Comparison of ENCODE assay signal across 23 cellular contexts in genomic region chr6:36636283-36636682, GRCh38. TPM values are rescaled to one million over a fixed set of nuclear protein-coding genes. Genes with fewer than 3 reads are reported as not detected.
A peak's percentile ranks its signal among the peaks of the same experiment; 100 is the strongest.
DNase-seq lines count a peak whose midpoint lies in the region; ATAC-seq and TF ChIP-seq lines count a peak whose summit lies in the region.
"Had no signal": no experiment of that assay in that cellular context is flagged by ENCODE, and none has a peak within 500 bp of the region (broad histone marks: within the 10 kb centered on the region; RNA-seq: fewer than 3 reads in every experiment).

No MANE protein-coding gene starts in this region.

- TF ChIP-seq CTCF in right atrium auricular region (IDR thresholded peaks at IDR 0.05), result no peak
- no peak for TF ChIP-seq CTCF in chondrocyte (IDR thresholded peaks at IDR 0.05)
- TF ChIP-seq CTCF in testis (IDR thresholded peaks at IDR 0.05), result no peak

- no peak for TF ChIP-seq POLR2A in testis (IDR thresholded peaks at IDR 0.05)

- 44% methylated on average over 5 of the region's 5 CpGs for WGBS in right cardiac atrium
- WGBS in testis, 2 donors, result 31 to 32% methylated on average over 5 of the region's 5 CpGs

- H3K27me3 Mint-ChIP-seq in chondrocyte (ENCODE audit: low read depth), result no peaks in the 10 kb centered on the region
- no peaks in the 10 kb centered on the region for H3K27me3 Mint-ChIP-seq in naive thymus-derived CD4-positive, alpha-beta T cell

- DNase-seq in Right ventricle myocardium superior (peak; percentile 71), right atrium auricular region (ENCODE audit: low spot score) (no peak), chondrocyte (ENCODE audit: low spot score) (peak; percentile 74), right cardiac atrium (peak in 2 of 3 donors; percentile 75 to 81), testis (no peak), mesenteric fat pad (ENCODE audit: low spot score) (no peak), NCI-H128 (lab: John Stamatoyannopoulos, UW; ENCODE audit: unreplicated experiment) (no peak)
- no peak for DNase-seq in naive thymus-derived CD4-positive, alpha-beta T cell
- DNase-seq: CD4-positive, CD25-positive, alpha-beta regulatory T cell; DMS79 treated with DMSO at 0.1 percent for 48 hours; H7; KG1; NCI-H1092 treated with DMSO at 0.1 percent for 48 hours; NCI-H146; NCI-H2081; NCI-H2171 treated with DMSO at 0.1 percent for 48 hours; NCI-H524 treated with DMSO at 0.1 percent for 48 hours; NCI-H82; OCI-M1; SHP77 treated with DMSO at 0.1 percent for 48 hours; SW 1271 had no signal

- peaks cover 0 to 15% of the 10 kb centered on the region in 2 donors for H3K4me1 ChIP-seq in right atrium auricular region
- H3K4me1 ChIP-seq in right cardiac atrium (ENCODE audit: control insufficient read depth, insufficient read depth, low read length), result peaks cover 11% of the 10 kb centered on the region
- H3K4me1 ChIP-seq in testis, result peaks cover 33% of the 10 kb centered on the region
- H3K4me1 ChIP-seq in naive thymus-derived CD4-positive, alpha-beta T cell (ENCODE audit: control insufficient read depth in 2 of 2, insufficient read depth in 2 of 2, low read length in 2 of 2), result no peaks in the 10 kb centered on the region

- no peak for ATAC-seq in Right ventricle myocardium superior (ENCODE audit: poor library complexity)
- ATAC-seq in right cardiac atrium, result no peak
- no peak for ATAC-seq in naive thymus-derived CD4-positive, alpha-beta T cell

- H3K4me1 Mint-ChIP-seq in chondrocyte (ENCODE audit: low read depth), result peaks cover 28% of the 10 kb centered on the region
- peaks cover 0 to 2% (median 0%) of the 10 kb centered on the region in 7 donors for H3K4me1 Mint-ChIP-seq in naive thymus-derived CD4-positive, alpha-beta T cell
- H3K4me1 Mint-ChIP-seq: CD4-positive, CD25-positive, alpha-beta regulatory T cell had no signal

- H3K27me3 ChIP-seq in right atrium auricular region, result no peaks in the 10 kb centered on the region
- H3K27me3 ChIP-seq in right cardiac atrium (ENCODE audit: control insufficient read depth, insufficient read depth), result no peaks in the 10 kb centered on the region
- no peaks in the 10 kb centered on the region for H3K27me3 ChIP-seq in testis
- no peaks in the 10 kb centered on the region for H3K27me3 ChIP-seq in naive thymus-derived CD4-positive, alpha-beta T cell (ENCODE audit: control insufficient read depth in 2 of 2, insufficient read depth in 2 of 2, low read length in 2 of 2)

- POLR2A ChIA-PET in naive thymus-derived CD4-positive, alpha-beta T cell (lab: Charles Lee), result no interaction called here

- H3K36me3 ChIP-seq in right atrium auricular region (no peaks in the 10 kb centered on the region), testis (ENCODE audit: low read depth, missing control alignments) (no peaks in the 10 kb centered on the region)
- H3K36me3 ChIP-seq in naive thymus-derived CD4-positive, alpha-beta T cell (ENCODE audit: control insufficient read depth in 2 of 3, insufficient read depth in 3 of 3, low read length in 3 of 3), result no peaks in the 10 kb centered on the region

- no peaks in the 10 kb centered on the region for H3K9me3 ChIP-seq in right atrium auricular region
- H3K9me3 ChIP-seq in right cardiac atrium (ENCODE audit: control insufficient read depth, low read length), result no peaks in the 10 kb centered on the region
- H3K9me3 ChIP-seq in testis, result no peaks in the 10 kb centered on the region
- H3K9me3 ChIP-seq in naive thymus-derived CD4-positive, alpha-beta T cell (ENCODE audit: control insufficient read depth in 2 of 3, low read length in 3 of 3), result no peaks in the 10 kb centered on the region

- no peak overlapping the region for H3K4me3 ChIP-seq in right atrium auricular region
- H3K4me3 ChIP-seq in right cardiac atrium (ENCODE audit: low read length), result no peak overlapping the region
- H3K4me3 ChIP-seq in testis, result no peak overlapping the region
- no peak overlapping the region for H3K4me3 ChIP-seq in naive thymus-derived CD4-positive, alpha-beta T cell (ENCODE audit: low read length)
- H3K4me3 ChIP-seq: SK-N-MC had no signal

- intact Hi-C loops in Right ventricle myocardium superior (cut with DNase I), result no loop called here
- intact Hi-C loops in right cardiac atrium (cut with DNase I), result no loop called here
- intact Hi-C loops in testis (cut with DNase I; ENCODE audit: low total_unique reads), result no loop called here
- intact Hi-C loops in naive thymus-derived CD4-positive, alpha-beta T cell (cut with micrococcal nuclease), result no loop called here

- H3K4me3 Mint-ChIP-seq in chondrocyte (ENCODE audit: unreplicated experiment), result no peak overlapping the region
- no peak overlapping the region for H3K4me3 Mint-ChIP-seq in naive thymus-derived CD4-positive, alpha-beta T cell
- H3K4me3 Mint-ChIP-seq: CD4-positive, CD25-positive, alpha-beta regulatory T cell had no signal

- no peak overlapping the region for H3K27ac ChIP-seq in right atrium auricular region
- H3K27ac ChIP-seq in right cardiac atrium (ENCODE audit: low read length), result no peak overlapping the region
- H3K27ac ChIP-seq in testis, result peak overlapping the region; percentile 36 to 46
- H3K27ac ChIP-seq in naive thymus-derived CD4-positive, alpha-beta T cell (ENCODE audit: low read depth, low read length), result no peak overlapping the region
- H3K27ac ChIP-seq: HL-60, SK-N-MC had no signal

- H3K9me3 Mint-ChIP-seq in chondrocyte (ENCODE audit: low read depth), result no peaks in the 10 kb centered on the region
- no peaks in the 10 kb centered on the region for H3K9me3 Mint-ChIP-seq in naive thymus-derived CD4-positive, alpha-beta T cell
- H3K9me3 Mint-ChIP-seq: CD4-positive, CD25-positive, alpha-beta regulatory T cell had no signal

- no peak overlapping the region for H3K27ac Mint-ChIP-seq in chondrocyte (ENCODE audit: unreplicated experiment)
- H3K27ac Mint-ChIP-seq in naive thymus-derived CD4-positive, alpha-beta T cell, result peak overlapping the region in 1 of 9 donors; percentile 20
- H3K27ac Mint-ChIP-seq: CD4-positive, CD25-positive, alpha-beta regulatory T cell had no signal

- H3K36me3 Mint-ChIP-seq in chondrocyte (ENCODE audit: low read depth), result no peaks in the 10 kb centered on the region
- no peaks in the 10 kb centered on the region for H3K36me3 Mint-ChIP-seq in naive thymus-derived CD4-positive, alpha-beta T cell
- H3K36me3 Mint-ChIP-seq: CD4-positive, CD25-positive, alpha-beta regulatory T cell had no signal

- CTCF ChIA-PET in naive thymus-derived CD4-positive, alpha-beta T cell (lab: Charles Lee), result interaction anchor here (1.2 kb wide), 1 partner anchor 21 kb away, joined by 4 read pairs; no protein-coding TSS in a partner anchor

RNA-seq across cellular contexts. Expression of gene SRSF3, which starts 42.1 kb away (rescaled TPM):
- total RNA-seq in Right ventricle myocardium superior (122 TPM), right atrium auricular region (10 to 100 TPM; 51.4 to 97.2 TPM), chondrocyte (180 to 233 TPM (median 191 TPM) in 3 replicates), right cardiac atrium (100 to 1,000 TPM; 144 to 185 (median 151) TPM), testis (100 to 1,000 TPM; 180 to 183 TPM), mesenteric fat pad (214 TPM)
- polyA plus RNA-seq in right cardiac atrium (137 TPM), testis (ENCODE audit: insufficient read depth, low read depth, low replicate concordance) (289 TPM)
- 100 to 1,000 TPM; 317 to 510 (median 426) TPM for total RNA-seq in naive thymus-derived CD4-positive, alpha-beta T cell
- 100 to 1,000 TPM; 359 to 403 TPM for polyA plus RNA-seq in naive thymus-derived CD4-positive, alpha-beta T cell

RNA-seq across cellular contexts. Expression of gene CDKN1A, which starts 42.2 kb away (rescaled TPM):
- total RNA-seq in Right ventricle myocardium superior, result 54.5 TPM
- 100 to 1,000 TPM in 1 of 2 donors, 10 to 100 TPM in 1; 63.8 to 128 TPM for total RNA-seq in right atrium auricular region
- total RNA-seq in chondrocyte, result 230 to 303 TPM (median 301 TPM) in 3 replicates
- total RNA-seq in right cardiac atrium, result 10 to 100 TPM; 38.5 to 68.6 (median 52.9) TPM
- 59.8 TPM for polyA plus RNA-seq in right cardiac atrium
- 100 to 1,000 TPM; 154 TPM for total RNA-seq in testis
- 64.2 TPM for polyA plus RNA-seq in testis (ENCODE audit: insufficient read depth, low read depth, low replicate concordance)
- 245 TPM for total RNA-seq in mesenteric fat pad
- total RNA-seq in naive thymus-derived CD4-positive, alpha-beta T cell, result 100 to 1,000 TPM in 2 of 5 experiments, 10 to 100 TPM in 1, 1 to 10 TPM in 2; 1.5 to 156 (median 53.6) TPM
- under 1 TPM; 0.08 to 0.19 TPM for polyA plus RNA-seq in naive thymus-derived CD4-positive, alpha-beta T cell

Comparison
In these comparisons a context has a peak if more than half of its experiments do, and no peak if none do; other contexts are left out.
1. DNase-seq: peak in Right ventricle myocardium superior (single experiment), chondrocyte (single experiment) and right cardiac atrium (2 of 3); none in right atrium auricular region (single experiment), testis (single experiment), mesenteric fat pad (single experiment), NCI-H128 (single experiment) and naive thymus-derived CD4-positive, alpha-beta T cell (0 of 9).
2. H3K27ac ChIP-seq: peak in testis (2 of 2); none in right atrium auricular region (0 of 2), right cardiac atrium (single experiment) and naive thymus-derived CD4-positive, alpha-beta T cell (single experiment).